Comparison of ENCODE assay signal across 8 cellular contexts in genomic region chr4:115851918-115852766, GRCh38.
DNase-seq lines count a peak whose midpoint lies in the region; ATAC-seq and TF ChIP-seq lines count a peak whose summit lies in the region.

No MANE protein-coding gene starts in this region.

- H3K4me1 ChIP-seq in body of pancreas = peaks cover 3% of the 10 kb centered on the region

- no peak overlapping the region for H3K4me3 ChIP-seq in body of pancreas

- ATAC-seq in GM19452 (IDR thresholded peaks at IDR 0.05; ENCODE audit: unreplicated experiment) (peak; percentile 80), HG03280 (IDR thresholded peaks at IDR 0.05; ENCODE audit: unreplicated experiment) (peak; percentile 89), body of pancreas (peak; percentile 76)

- TF ChIP-seq POLR2A in body of pancreas (IDR thresholded peaks at IDR 0.05) = no peak

- 21% methylated on average over 2 to 6 of the region's 6 CpGs for WGBS in body of pancreas, 2 donors

- TF ChIP-seq CTCF in body of pancreas (IDR thresholded peaks at IDR 0.05) = peak; percentile 44 to 69 (median 54)

- H3K27ac ChIP-seq in body of pancreas = no peak overlapping the region

- H3K36me3 ChIP-seq in body of pancreas (replicated peaks in 1 of 2; ENCODE audit: insufficient read depth in 1 of 2, low read depth in 2 of 2) = no peaks in the 10 kb centered on the region

- no peaks in the 10 kb centered on the region for H3K9me3 ChIP-seq in body of pancreas

- intact Hi-C loops in body of pancreas (cut with DNase I) = loop anchor here (10.0 kb wide), 1 partner anchor 757 kb away; no protein-coding TSS in a partner anchor

- no peaks in the 10 kb centered on the region for H3K27me3 ChIP-seq in body of pancreas

- DNase-seq in GF-D8 (lab: John Stamatoyannopoulos, UW) = peak; percentile 2
- peak; percentile 15 to 79 for DNase-seq in NCI-H526 (lab: John Stamatoyannopoulos, UW)
- peak; percentile 67 to 78 (median 72) for DNase-seq in body of pancreas
- peak; percentile 56 for DNase-seq in mucosa of gallbladder (ENCODE audit: low spot score)
- DNase-seq in activated T-cell treated with anti-CD3 and anti-CD28 coated beads for 4 hours = no peak
- no peak for DNase-seq in DMS114 treated with DMSO at 0.1 percent for 48 hours (lab: John Stamatoyannopoulos, UW; ENCODE audit: unreplicated experiment)

Comparison
In these comparisons a context has a peak if more than half of its experiments do, and no peak if none do; other contexts are left out.
1. DNase-seq: peak in GF-D8 (single experiment), NCI-H526 (2 of 2), body of pancreas (4 of 4) and mucosa of gallbladder (single experiment); none in activated T-cell treated with anti-CD3 and anti-CD28 coated beads for 4 hours (single experiment) and DMS114 treated with DMSO at 0.1 percent for 48 hours (single experiment).
2. Peak in every context shown above with its lines, with median percentiles within 50 percentile points of each other: ATAC-seq.